ENCODE assay signal across 14 cellular contexts in the genomic region with DNA sequence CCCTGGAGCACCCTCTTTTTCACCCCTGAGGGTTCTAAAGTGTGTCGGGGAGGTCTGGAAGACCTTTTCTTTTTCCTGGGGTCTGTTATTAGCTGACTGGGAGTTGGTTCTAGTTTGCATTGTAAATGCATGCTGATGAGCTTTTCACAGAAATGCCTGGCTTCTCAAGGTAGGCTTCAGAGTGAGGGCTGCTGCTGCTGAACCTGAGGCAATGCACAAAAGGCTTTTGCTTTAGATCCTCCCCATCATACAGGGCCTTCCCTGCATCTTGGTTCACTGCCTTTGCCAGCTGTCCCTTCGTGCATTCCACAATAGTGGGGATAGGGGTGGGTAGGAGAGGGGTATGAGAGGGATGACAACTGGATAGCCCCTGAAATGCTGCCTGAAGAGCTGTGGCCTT. TPM values are rescaled to one million over a fixed set of nuclear protein-coding genes. Genes with fewer than 3 reads are reported as not detected.
DNase-seq lines count a peak whose midpoint lies in the region; TF ChIP-seq lines count a peak whose summit lies in the region.
"Had no signal": no experiment of that assay in that cellular context is flagged by ENCODE, and none has a peak within 500 bp of the region (broad histone marks: within the 10 kb centered on the region; RNA-seq: fewer than 3 reads in every experiment).

No MANE protein-coding gene starts in this region.

- H3K4me3 Mint-ChIP-seq in H9 (peak overlapping the region in 1 of 2 experiments; percentile 25; a peak in 2 of 5 replicates), endodermal cell (no peak overlapping the region), progenitor cell of endocrine pancreas (ENCODE audit: low read depth) (no peak overlapping the region)
- H3K4me3 Mint-ChIP-seq: CD4-positive, alpha-beta memory T cell had no signal

- H3K4me3 ChIP-seq in NT2/D1 (ENCODE audit: insufficient read length, low read depth) (no peak overlapping the region), endodermal cell (ENCODE audit: low read length) (no peak overlapping the region), vagina (no peak overlapping the region)
- H3K4me3 ChIP-seq: A549 had no signal

- H3K4me1 ChIP-seq in H9 (ENCODE audit: insufficient read depth, low read length) = peaks cover 6% of the 10 kb centered on the region; the same call in 1 of the 2 replicates
- H3K4me1 ChIP-seq in NT2/D1 (ENCODE audit: insufficient read depth, insufficient read length) = peaks cover 6% of the 10 kb centered on the region
- H3K4me1 ChIP-seq in endodermal cell (ENCODE audit: control insufficient read depth, insufficient read depth, low read length) = no peaks in the 10 kb centered on the region
- no peaks in the 10 kb centered on the region for H3K4me1 ChIP-seq in vagina
- H3K4me1 ChIP-seq: A549, BE2C had no signal

- H3K79me1 ChIP-seq in H9 (ENCODE audit: insufficient read depth, low read depth, low read length, poor library complexity, severe bottlenecking) = no peaks in the 10 kb centered on the region

- H3K23me2 ChIP-seq in H9 (ENCODE audit: insufficient read length, low read depth, low read length, poor library complexity, severe bottlenecking) = peaks cover 2% of the 10 kb centered on the region

- H3K36me3 ChIP-seq in NT2/D1 (ENCODE audit: insufficient read depth, insufficient read length, low read length) = no peaks in the 10 kb centered on the region
- no peaks in the 10 kb centered on the region for H3K36me3 ChIP-seq in endodermal cell (ENCODE audit: control insufficient read depth, insufficient read depth, low read length)
- no peaks in the 10 kb centered on the region for H3K36me3 ChIP-seq in vagina
- H3K36me3 ChIP-seq: BE2C had no signal

- no CpG with 5 or more reads among the region's 2 CpGs for WGBS in H9 (ENCODE audit: extremely low coverage, insufficient read length, low lambda C conversion rate)
- 55 to 86% methylated on average over 1 to 2 of the region's 2 CpGs for WGBS in endodermal cell (ENCODE audit: insufficient coverage in 1 of 2, insufficient read length in 1 of 2), 2 experiments

- H2BK12ac ChIP-seq in H9 (ENCODE audit: insufficient read length, low read depth, low read length) = no peak overlapping the region

- H3K79me2 ChIP-seq in H9 (ENCODE audit: insufficient read depth, low read length) = no peaks in the 10 kb centered on the region

- no peak overlapping the region for H4K8ac ChIP-seq in H9 (replicated peaks; ENCODE audit: insufficient read length, low read depth, low read length)

- H3K23ac ChIP-seq in H9 (ENCODE audit: insufficient read length, low read depth, low read length) = no peak overlapping the region

- no peak overlapping the region for H4K91ac ChIP-seq in H9 (ENCODE audit: insufficient read length, low read depth, low read length)

- H3K27me3 ChIP-seq in H9 (ENCODE audit: insufficient read depth, low read length) (no peaks in the 10 kb centered on the region), NT2/D1 (ENCODE audit: insufficient read depth, insufficient read length) (no peaks in the 10 kb centered on the region), endodermal cell (ENCODE audit: control insufficient read depth, insufficient read depth, low read length, poor library complexity, severe bottlenecking) (no peaks in the 10 kb centered on the region), vagina (no peaks in the 10 kb centered on the region)

- H3K4ac ChIP-seq in H9 (ENCODE audit: low read depth, low read length) = no peak overlapping the region

- H2BK20ac ChIP-seq in H9 (ENCODE audit: low read depth, low read length, poor library complexity, severe bottlenecking) = no peak overlapping the region

- no peak overlapping the region for H2AFZ ChIP-seq in H9 (ENCODE audit: low read length)

- peak overlapping the region; percentile 21 for H4K5ac ChIP-seq in H9 (ENCODE audit: insufficient read length, low read depth, low read length)

- H3K36me3 Mint-ChIP-seq in H9 (ENCODE audit: insufficient read depth in 1 of 3, low read depth in 3 of 3) (no peaks in the 10 kb centered on the region; a peak in 1 of 7 replicates), endodermal cell (ENCODE audit: low read depth) (no peaks in the 10 kb centered on the region), progenitor cell of endocrine pancreas (ENCODE audit: insufficient read depth) (no peaks in the 10 kb centered on the region)
- H3K36me3 Mint-ChIP-seq: CD4-positive, alpha-beta memory T cell had no signal

- H3K9me3 ChIP-seq in H9 (ENCODE audit: control insufficient read depth, low read depth, low read length) (no peaks in the 10 kb centered on the region), NT2/D1 (ENCODE audit: insufficient read depth, low read length) (no peaks in the 10 kb centered on the region), endodermal cell (ENCODE audit: control insufficient read depth, low read length) (no peaks in the 10 kb centered on the region), vagina (no peaks in the 10 kb centered on the region)
- H3K9me3 ChIP-seq: A549, BE2C had no signal

- H3K27me3 Mint-ChIP-seq in H9 (ENCODE audit: low read depth) = peaks cover 2% of the 10 kb centered on the region; the same call in 1 of the 2 replicates
- H3K27me3 Mint-ChIP-seq in endodermal cell (ENCODE audit: insufficient read depth) = no peaks in the 10 kb centered on the region
- H3K27me3 Mint-ChIP-seq in progenitor cell of endocrine pancreas = peaks cover 6% of the 10 kb centered on the region

- no peak overlapping the region for H3K14ac ChIP-seq in H9 (ENCODE audit: insufficient read depth, low read length)

- H4K20me1 ChIP-seq in H9 (ENCODE audit: control insufficient read depth, insufficient read depth, insufficient read length) = no peaks in the 10 kb centered on the region

- H2BK15ac ChIP-seq in H9 (ENCODE audit: low read depth, low read length) = no peak overlapping the region

- peak overlapping the region in 1 of 3 experiments; percentile 88; a peak in 3 of 7 replicates for H3K27ac Mint-ChIP-seq in H9
- no peak overlapping the region for H3K27ac Mint-ChIP-seq in endodermal cell
- no peak overlapping the region for H3K27ac Mint-ChIP-seq in progenitor cell of endocrine pancreas
- H3K27ac Mint-ChIP-seq: CD4-positive, alpha-beta memory T cell had no signal

- intact Hi-C loops in vagina (cut with DNase I) = no loop called here

- H3K56ac ChIP-seq in H9 (ENCODE audit: insufficient read length, low read depth, low read length) = no peak overlapping the region

- H3K18ac ChIP-seq in H9 (ENCODE audit: insufficient read length, low read depth, low read length) = no peak overlapping the region

- no peak overlapping the region for H3T11ph ChIP-seq in H9 (ENCODE audit: low read length)

- no peak overlapping the region for H2AK5ac ChIP-seq in H9 (ENCODE audit: insufficient read length, low read length)

- H2BK120ac ChIP-seq in H9 (ENCODE audit: low read depth, low read length, poor library complexity, severe bottlenecking) = no peak overlapping the region

- no peaks in the 10 kb centered on the region; a peak in 1 of 5 replicates for H3K9me3 Mint-ChIP-seq in H9
- H3K9me3 Mint-ChIP-seq in endodermal cell = no peaks in the 10 kb centered on the region
- H3K9me3 Mint-ChIP-seq in progenitor cell of endocrine pancreas (ENCODE audit: low read depth) = no peaks in the 10 kb centered on the region

- H3K4me1 Mint-ChIP-seq in H9 = peaks cover 17 to 20% of the 10 kb centered on the region in 2 experiments
- peaks cover 13% of the 10 kb centered on the region for H3K4me1 Mint-ChIP-seq in endodermal cell
- H3K4me1 Mint-ChIP-seq in progenitor cell of endocrine pancreas (ENCODE audit: low read depth) = no peaks in the 10 kb centered on the region
- H3K4me1 Mint-ChIP-seq: CD4-positive, alpha-beta memory T cell had no signal

- TF ChIP-seq POLR2A in vagina (IDR thresholded peaks at IDR 0.05) = no peak

- no peak overlapping the region for H2BK5ac ChIP-seq in H9 (ENCODE audit: insufficient read length, low read length)

- TF ChIP-seq CTCF in H9 (conservative IDR thresholded peaks at IDR 0.05) (no peak), endodermal cell (conservative IDR thresholded peaks at IDR 0.05) (no peak), vagina (IDR thresholded peaks at IDR 0.05) (no peak), progenitor cell of endocrine pancreas (IDR thresholded peaks at IDR 0.05; ENCODE audit: unreplicated experiment) (no peak)

- H3K27ac ChIP-seq in H9 (ENCODE audit: insufficient read length, low read depth, low read length) = no peak overlapping the region
- H3K27ac ChIP-seq in endodermal cell (ENCODE audit: low read depth, low read length) = no peak overlapping the region
- no peak overlapping the region for H3K27ac ChIP-seq in vagina
- H3K27ac ChIP-seq: A549, C4-2B, HL-60 had no signal

- H3K9ac ChIP-seq in H9 (ENCODE audit: extremely low read depth, insufficient read length, low read length) (no peak overlapping the region), NT2/D1 (ENCODE audit: insufficient read length, low read depth) (no peak overlapping the region), endodermal cell (ENCODE audit: extremely low read depth, low read length, poor library complexity, severe bottlenecking) (no peak overlapping the region)

- H3K4me2 ChIP-seq in H9 (ENCODE audit: insufficient read depth, insufficient read length, low read length) = no peak overlapping the region
- H3K4me2 ChIP-seq: A549 had no signal

- DNase-seq in H9 (peak; percentile 44), NT2/D1 (ENCODE audit: low read depth, low spot score) (peak; percentile 58), endodermal cell (peak; percentile 66), vagina (ENCODE audit: extremely low spot score in 2 of 2) (peak; percentile 31 to 56), progenitor cell of endocrine pancreas (ENCODE audit: low spot score, unreplicated experiment) (no peak), globus pallidus (ENCODE audit: low spot score) (no peak), KG1 (lab: John Stamatoyannopoulos, UW) (no peak)
- DNase-seq: BE2C; CD4-positive, alpha-beta memory T cell; DMS79 had no signal

RNA-seq across cellular contexts. Expression of a gene that starts 46.6 kb away (rescaled TPM):
- 21.5 and 21.7 TPM in 2 replicates for total RNA-seq in H9 (2021)
- 10 to 100 TPM; 11.9 to 14.2 TPM for total RNA-seq in endodermal cell
- 19.5 TPM for polyA plus RNA-seq in endodermal cell (2013, experiment 1 of 2)
- polyA plus RNA-seq in endodermal cell (2013, experiment 2 of 2) = 15.9 TPM
- 27.3 TPM for total RNA-seq in vagina
- 18.2 and 18.4 TPM in 2 replicates for total RNA-seq in progenitor cell of endocrine pancreas

RNA-seq across cellular contexts. Expression of a gene that starts 52.6 kb away (rescaled TPM):
- total RNA-seq in H9 (2021) = not detected in 2 replicates
- under 1 TPM in 1 of 2 donors, not detected in 1; 0.04 TPM for total RNA-seq in endodermal cell
- 0.57 TPM for polyA plus RNA-seq in endodermal cell (2013, experiment 1 of 2)
- polyA plus RNA-seq in endodermal cell (2013, experiment 2 of 2) = 0.62 TPM
- total RNA-seq in vagina = 0.49 TPM
- total RNA-seq in progenitor cell of endocrine pancreas = 1.1 TPM in 2 replicates
- total RNA-seq: CD4-positive, alpha-beta memory T cell had no signal
- polyA plus RNA-seq: A549; AG04450; CD4-positive, alpha-beta memory T cell had no signal

Comparison
In these comparisons a context has a peak if more than half of its experiments do, and no peak if none do; other contexts are left out.
1. DNase-seq: peak in H9 (single experiment), NT2/D1 (single experiment), endodermal cell (single experiment) and vagina (2 of 2); none in progenitor cell of endocrine pancreas (single experiment), globus pallidus (single experiment) and KG1 (single experiment).